ENCODE assay signal across 22 cellular contexts in the genomic region with DNA sequence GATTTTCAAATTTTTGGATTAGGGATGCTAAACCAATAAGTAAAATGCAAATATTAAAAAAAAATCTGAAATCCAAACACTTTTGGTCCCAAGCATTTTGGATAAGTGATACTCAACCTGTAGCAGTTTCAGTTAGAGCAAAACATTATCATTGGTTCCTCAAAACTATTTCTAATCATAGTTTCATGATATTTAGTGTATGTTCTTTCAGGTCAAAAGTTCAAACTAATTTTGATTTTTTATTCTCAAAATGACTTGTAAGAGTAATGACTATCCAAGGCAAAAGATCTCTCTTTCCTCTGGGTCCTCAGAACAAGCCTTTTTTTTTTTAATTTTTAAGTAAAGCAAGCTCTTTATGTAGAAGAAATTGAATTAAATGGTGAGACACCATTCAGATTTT.
DNase-seq lines count a peak whose midpoint lies in the region; ATAC-seq and TF ChIP-seq lines count a peak whose summit lies in the region.
"Had no signal": no experiment of that assay in that cellular context is flagged by ENCODE, and none has a peak within 500 bp of the region (broad histone marks: within the 10 kb centered on the region; RNA-seq: fewer than 3 reads in every experiment).

No MANE protein-coding gene starts in this region.

- no peak overlapping the region for H4K91ac ChIP-seq in neuronal stem cell (ENCODE audit: low read depth, low read length, poor library complexity)

- H3K4me3 ChIP-seq in OCI-LY3 (ENCODE audit: low read length), result peak overlapping the region; percentile 30
- no peak overlapping the region for H3K4me3 ChIP-seq in neuronal stem cell (ENCODE audit: low read length in 2 of 2)
- no peak overlapping the region for H3K4me3 ChIP-seq in upper lobe of left lung
- H3K4me3 ChIP-seq: heart left ventricle had no signal

- H3K23ac ChIP-seq in neuronal stem cell (ENCODE audit: low read depth, low read length, poor library complexity), result no peak overlapping the region

- no peaks in the 10 kb centered on the region for H3K79me2 ChIP-seq in OCI-LY3 (ENCODE audit: low read length)

- H3K9me3 Mint-ChIP-seq in progenitor cell of endocrine pancreas (ENCODE audit: low read depth), result no peaks in the 10 kb centered on the region
- H3K9me3 Mint-ChIP-seq: CD8-positive, alpha-beta memory T cell; natural killer cell had no signal

- H3K9ac ChIP-seq in OCI-LY3 (ENCODE audit: low read length) (peak overlapping the region; percentile 16; the same call in 1 of the 2 replicates), neuronal stem cell (ENCODE audit: low read depth, low read length, poor library complexity) (no peak overlapping the region)

- H2BK120ac ChIP-seq in neuronal stem cell (ENCODE audit: low read depth, low read length), result no peak overlapping the region

- no peak overlapping the region for H2BK5ac ChIP-seq in neuronal stem cell (ENCODE audit: low read length)

- H3K9me3 ChIP-seq in OCI-LY3 (ENCODE audit: insufficient read depth, low read length) (no peaks in the 10 kb centered on the region), neuronal stem cell (replicated peaks in 1 of 2; ENCODE audit: control insufficient read depth in 2 of 2, insufficient read depth in 1 of 2, low read depth in 1 of 2, low read length in 2 of 2) (no peaks in the 10 kb centered on the region), upper lobe of left lung (no peaks in the 10 kb centered on the region)
- H3K9me3 ChIP-seq: heart left ventricle had no signal

- no peak overlapping the region for H2BK15ac ChIP-seq in neuronal stem cell (ENCODE audit: low read length)

- H3K4me3 Mint-ChIP-seq in progenitor cell of endocrine pancreas (ENCODE audit: low read depth), result no peak overlapping the region
- H3K4me3 Mint-ChIP-seq: activated CD8-positive, alpha-beta memory T cell treated with anti-CD3 and anti-CD28 coated beads, Interleukin-2, amount 10 ng/mL, durations not matched to agents 7 days and 5 days; CD8-positive, alpha-beta memory T cell; natural killer cell had no signal

- no peaks in the 10 kb centered on the region for H3K36me3 Mint-ChIP-seq in progenitor cell of endocrine pancreas (ENCODE audit: insufficient read depth)
- H3K36me3 Mint-ChIP-seq: activated CD8-positive, alpha-beta memory T cell treated with anti-CD3 and anti-CD28 coated beads, Interleukin-2, amount 10 ng/mL, durations not matched to agents 7 days and 5 days; CD8-positive, alpha-beta memory T cell; natural killer cell had no signal

- peaks cover 7% of the 10 kb centered on the region for H3K4me1 Mint-ChIP-seq in progenitor cell of endocrine pancreas (ENCODE audit: low read depth)
- H3K4me1 Mint-ChIP-seq: activated CD8-positive, alpha-beta memory T cell treated with anti-CD3 and anti-CD28 coated beads, Interleukin-2, amount 10 ng/mL, durations not matched to agents 7 days and 5 days; CD8-positive, alpha-beta memory T cell; natural killer cell had no signal

- H3K27ac Mint-ChIP-seq in progenitor cell of endocrine pancreas, result no peak overlapping the region
- H3K27ac Mint-ChIP-seq: activated CD8-positive, alpha-beta memory T cell treated with anti-CD3 and anti-CD28 coated beads, Interleukin-2, amount 10 ng/mL, durations not matched to agents 7 days and 5 days; natural killer cell had no signal

- TF ChIP-seq EP300 in upper lobe of left lung (IDR thresholded peaks at IDR 0.05), result no peak

- H2AFZ ChIP-seq in OCI-LY3 (ENCODE audit: low read depth, low read length) (no peak overlapping the region), neuronal stem cell (ENCODE audit: low read length) (no peak overlapping the region)

- H3K79me1 ChIP-seq in neuronal stem cell (ENCODE audit: low read depth, low read length), result no peaks in the 10 kb centered on the region

- H4K20me1 ChIP-seq in OCI-LY3 (ENCODE audit: insufficient read depth, low read length), result no peaks in the 10 kb centered on the region

- no peak for TF ChIP-seq POLR2A in upper lobe of left lung (IDR thresholded peaks at IDR 0.05)

- no peak overlapping the region for H3K14ac ChIP-seq in neuronal stem cell (ENCODE audit: low read length)

- no peaks in the 10 kb centered on the region for H3K27me3 Mint-ChIP-seq in progenitor cell of endocrine pancreas
- H3K27me3 Mint-ChIP-seq: activated CD8-positive, alpha-beta memory T cell treated with anti-CD3 and anti-CD28 coated beads, Interleukin-2, amount 10 ng/mL, durations not matched to agents 7 days and 5 days had no signal

- no peak overlapping the region for H3K4ac ChIP-seq in neuronal stem cell (ENCODE audit: low read length)

- H4K8ac ChIP-seq in neuronal stem cell (ENCODE audit: low read depth, low read length), result no peak overlapping the region

- no peaks in the 10 kb centered on the region for H3K27me3 ChIP-seq in OCI-LY3 (ENCODE audit: low read depth, low read length)
- no peaks in the 10 kb centered on the region for H3K27me3 ChIP-seq in neuronal stem cell (ENCODE audit: control insufficient read depth in 3 of 3, insufficient read depth in 3 of 3, low read depth in 1 of 3, low read length in 3 of 3)
- H3K27me3 ChIP-seq in upper lobe of left lung, result no peaks in the 10 kb centered on the region
- H3K27me3 ChIP-seq: heart left ventricle had no signal

- TF ChIP-seq CTCF in OCI-LY3 (IDR thresholded peaks at IDR 0.05; ENCODE audit: low read depth, low read length) (no peak), progenitor cell of endocrine pancreas (IDR thresholded peaks at IDR 0.05; ENCODE audit: unreplicated experiment) (no peak), upper lobe of left lung (IDR thresholded peaks at IDR 0.05) (no peak)

- no peaks in the 10 kb centered on the region for H3K36me3 ChIP-seq in OCI-LY3 (replicated peaks; ENCODE audit: low read depth, low read length)
- no peaks in the 10 kb centered on the region for H3K36me3 ChIP-seq in neuronal stem cell (replicated peaks in 1 of 2; ENCODE audit: control insufficient read depth in 2 of 2, insufficient read depth in 2 of 2, low read length in 2 of 2)
- H3K36me3 ChIP-seq in upper lobe of left lung, result no peaks in the 10 kb centered on the region
- H3K36me3 ChIP-seq: heart left ventricle had no signal

- H3K4me2 ChIP-seq in OCI-LY3 (ENCODE audit: low read length) (peak overlapping the region; percentile 48), neuronal stem cell (ENCODE audit: insufficient read depth, low read length, poor library complexity, severe bottlenecking) (no peak overlapping the region)

- no peak for DNase-seq in progenitor cell of endocrine pancreas (ENCODE audit: low spot score, unreplicated experiment)
- no peak for DNase-seq in neuronal stem cell (ENCODE audit: low spot score)
- DNase-seq in upper lobe of left lung, result no peak
- DNase-seq in activated CD4-positive, alpha-beta T cell treated with anti-CD3 and anti-CD28 coated beads for 4 hours, result no peak
- DNase-seq: activated CD4-positive, alpha-beta T cell treated with anti-CD3 and anti-CD28 coated beads for 1 hour; activated CD8-positive, alpha-beta memory T cell treated with anti-CD3 and anti-CD28 coated beads, Interleukin-2, amount 10 ng/mL, durations not matched to agents 7 days and 5 days; activated effector memory CD4-positive, alpha-beta T cell treated with Interleukin-2 at 50 U/mL for 16 hours; anterior cingulate cortex; CD8-positive, alpha-beta memory T cell; effector memory CD4-positive, alpha-beta T cell; heart left ventricle; islet precursor cell; natural killer cell; NCI-H1092; NCI-H2081; NCI-H524 treated with DMSO at 0.1 percent for 48 hours; stimulated activated CD4-positive, alpha-beta T cell treated with anti-CD3 and anti-CD28 coated beads, Interleukin-4, amount 100 ng/mL, for 1 hour; T-helper 9 cell had no signal

- H2AK5ac ChIP-seq in neuronal stem cell (ENCODE audit: low read depth, low read length), result no peak overlapping the region

- no peak overlapping the region for H2BK12ac ChIP-seq in neuronal stem cell (ENCODE audit: low read length)

- H3K4me1 ChIP-seq in OCI-LY3 (ENCODE audit: low read length) (peaks cover 46% of the 10 kb centered on the region), neuronal stem cell (ENCODE audit: control insufficient read depth in 2 of 2, insufficient read depth in 1 of 2, low read depth in 1 of 2, low read length in 2 of 2) (no peaks in the 10 kb centered on the region), upper lobe of left lung (no peaks in the 10 kb centered on the region)
- H3K4me1 ChIP-seq: heart left ventricle had no signal

- ATAC-seq in GM18511 (IDR thresholded peaks at IDR 0.05; ENCODE audit: unreplicated experiment), result peak; percentile 81
- ATAC-seq in GM21360 (IDR thresholded peaks at IDR 0.05; ENCODE audit: unreplicated experiment), result peak; percentile 73
- ATAC-seq in HG02884 (IDR thresholded peaks at IDR 0.05; ENCODE audit: unreplicated experiment), result peak; percentile 78
- ATAC-seq in upper lobe of left lung (ENCODE audit: low FRiP score in 2 of 2), result no peak
- ATAC-seq: activated CD8-positive, alpha-beta memory T cell treated with anti-CD3 and anti-CD28 coated beads, Interleukin-2, amount 10 ng/mL, durations not matched to agents 7 days and 5 days; heart left ventricle; natural killer cell had no signal

- H3K18ac ChIP-seq in neuronal stem cell (ENCODE audit: low read length), result no peak overlapping the region

- H3K27ac ChIP-seq in OCI-LY3 (ENCODE audit: low read length) (peak overlapping the region; percentile 62), neuronal stem cell (replicated peaks; ENCODE audit: low read length) (no peak overlapping the region), upper lobe of left lung (no peak overlapping the region)
- H3K27ac ChIP-seq: heart left ventricle had no signal

Comparison
In these comparisons a context has a peak if more than half of its experiments do, and no peak if none do; other contexts are left out.
1. ATAC-seq: peak in GM18511 (single experiment), GM21360 (single experiment) and HG02884 (single experiment); none in upper lobe of left lung (0 of 2).